Comparison of ENCODE assay signal across 10 cellular contexts in genomic region chr19:13959962-13960862, GRCh38. TPM values are rescaled to one million over a fixed set of nuclear protein-coding genes. Genes with fewer than 3 reads are reported as not detected.
DNase-seq lines count a peak whose midpoint lies in the region; ATAC-seq and TF ChIP-seq lines count a peak whose summit lies in the region.
"Had no signal": no experiment of that assay in that cellular context is flagged by ENCODE, and none has a peak within 500 bp of the region (broad histone marks: within the 10 kb centered on the region; RNA-seq: fewer than 3 reads in every experiment).

No MANE protein-coding gene starts in this region.

- H3K9me3 ChIP-seq in liver (ENCODE audit: control insufficient read depth in 4 of 4, low read length in 3 of 4): no peaks in the 10 kb centered on the region

- H3K4me1 Mint-ChIP-seq in GM23338: peaks cover 5% of the 10 kb centered on the region
- no peaks in the 10 kb centered on the region for H3K4me1 Mint-ChIP-seq in activated T-helper 17 cell treated with anti-CD3 and anti-CD28 coated beads, Interleukin-2, amount 50 U/mL, for 72 hours

- DNase-seq in AG09319 (ENCODE audit: extremely low read depth, low read depth) (no peak), GM23338 (ENCODE audit: low spot score) (peak; percentile 70), NCI-H2227 treated with DMSO at 0.1 percent for 48 hours (lab: John Stamatoyannopoulos, UW) (no peak), NCI-H2196 (lab: John Stamatoyannopoulos, UW; ENCODE audit: unreplicated experiment) (no peak)
- no peak for DNase-seq in stimulated activated CD4-positive, alpha-beta T cell treated with anti-CD3 and anti-CD28 coated beads, Interleukin-1b, Interleukin-23, amount 100 ng/mL, for 48 hours
- DNase-seq: NCI-H2107 had no signal

- H3K4me3 ChIP-seq in GM23338 (no peak overlapping the region), liver (ENCODE audit: low read depth in 1 of 3, low read length in 3 of 3) (no peak overlapping the region)

- no peak overlapping the region for H3K4me2 ChIP-seq in GM23338

- H3K27ac ChIP-seq in GM23338 (ENCODE audit: low read depth) (no peak overlapping the region; the same call in 1 of the 2 replicates), liver (ENCODE audit: low read depth in 1 of 2, low read length in 2 of 2) (no peak overlapping the region)

- no peaks in the 10 kb centered on the region for H3K9me2 ChIP-seq in GM23338 (ENCODE audit: insufficient read depth)

- H3K27ac Mint-ChIP-seq in GM23338: no peak overlapping the region
- H3K27ac Mint-ChIP-seq in activated T-helper 17 cell treated with anti-CD3 and anti-CD28 coated beads, Interleukin-2, amount 50 U/mL, for 72 hours: no peak overlapping the region

- H3K9ac ChIP-seq in liver (ENCODE audit: low read depth in 1 of 2, low read length in 2 of 2): no peak overlapping the region

- H3K79me2 ChIP-seq in GM23338 (replicated peaks; ENCODE audit: insufficient read depth): no peaks in the 10 kb centered on the region

- H3K36me3 ChIP-seq in GM23338 (ENCODE audit: insufficient read depth) (peaks cover 6% of the 10 kb centered on the region; the same call in 1 of the 2 replicates), liver (ENCODE audit: control insufficient read depth in 4 of 4, insufficient read depth in 3 of 4, low read depth in 1 of 4, low read length in 3 of 4) (peaks cover 21 to 66% (median 31%) of the 10 kb centered on the region in 4 donors)

- TF ChIP-seq CTCF in AG09319 (IDR thresholded peaks at IDR 0.05; ENCODE audit: low read depth, low read length) (peak; percentile 16), GM23338 (conservative IDR thresholded peaks at IDR 0.05; ENCODE audit: low read depth in 2 of 2) (peak; percentile 43 to 55), liver (IDR thresholded peaks at IDR 0.05; ENCODE audit: low read depth, low read length, missing input control) (peak; percentile 25)

- no peak overlapping the region for H3K4me3 Mint-ChIP-seq in GM23338
- no peak overlapping the region for H3K4me3 Mint-ChIP-seq in activated T-helper 17 cell treated with anti-CD3 and anti-CD28 coated beads, Interleukin-2, amount 50 U/mL, for 72 hours

- H2AFZ ChIP-seq in GM23338: no peak overlapping the region

- 89% methylated on average over 27 of the region's 27 CpGs for WGBS in liver

- H3K4me1 ChIP-seq in GM23338 (ENCODE audit: insufficient read depth) (no peaks in the 10 kb centered on the region; the same call in 1 of the 2 replicates), liver (ENCODE audit: control insufficient read depth in 4 of 4, insufficient read depth in 4 of 4, low read length in 3 of 4) (no peaks in the 10 kb centered on the region)

- H3K27me3 ChIP-seq in GM23338 (ENCODE audit: insufficient read depth) (peaks cover 11% of the 10 kb centered on the region), liver (ENCODE audit: control insufficient read depth in 4 of 4, insufficient read depth in 4 of 4, low read length in 3 of 4) (no peaks in the 10 kb centered on the region)

- peak in 1 of 2 donors; percentile 38 for TF ChIP-seq RAD21 in liver (IDR thresholded peaks at IDR 0.05)

- peaks cover 52% of the 10 kb centered on the region for H3K36me3 Mint-ChIP-seq in GM23338 (ENCODE audit: low read depth)
- H3K36me3 Mint-ChIP-seq in activated T-helper 17 cell treated with anti-CD3 and anti-CD28 coated beads, Interleukin-2, amount 50 U/mL, for 72 hours (ENCODE audit: low read depth): peaks cover 64% of the 10 kb centered on the region

- no peaks in the 10 kb centered on the region for H3K9me3 Mint-ChIP-seq in GM23338
- no peaks in the 10 kb centered on the region for H3K9me3 Mint-ChIP-seq in activated T-helper 17 cell treated with anti-CD3 and anti-CD28 coated beads, Interleukin-2, amount 50 U/mL, for 72 hours

- 0 out of 2 replicates have a peak, but pooled peaks cover 10% of the 10 kb centered on the region for H3F3A ChIP-seq in GM23338 (replicated peaks; ENCODE audit: low read depth)

- H4K20me1 ChIP-seq in GM23338 (replicated peaks; ENCODE audit: insufficient read depth): peaks cover 13% of the 10 kb centered on the region; the same call in 1 of the 2 replicates

- H3K27me3 Mint-ChIP-seq in GM23338 (ENCODE audit: insufficient read depth, low read depth, poor library complexity): peaks cover 25% of the 10 kb centered on the region
- no peaks in the 10 kb centered on the region for H3K27me3 Mint-ChIP-seq in activated T-helper 17 cell treated with anti-CD3 and anti-CD28 coated beads, Interleukin-2, amount 50 U/mL, for 72 hours

- ATAC-seq in GM23338 (peak; percentile 5; the same call in 2 of the 3 replicates), HG03139 (IDR thresholded peaks at IDR 0.05; ENCODE audit: unreplicated experiment) (no peak)
- ATAC-seq in activated T-helper 17 cell treated with anti-CD3 and anti-CD28 coated beads, Interleukin-2, amount 50 U/mL, for 72 hours (replicated peaks): peak; percentile 28

TF ChIP-seq in liver, 16 proteins besides CTCF, POLR2A, EP300 and RAD21:
- TF ChIP-seq FOXA2 (IDR thresholded peaks at IDR 0.05): no peak
- TF ChIP-seq GABPA (IDR thresholded peaks at IDR 0.05 in 1 of 2, conservative IDR thresholded peaks at IDR 0.05 in 1 of 2): no peak
- TF ChIP-seq FOXA1 (IDR thresholded peaks at IDR 0.05): no peak
- no peak for TF ChIP-seq JUND (IDR thresholded peaks at IDR 0.05)
- TF ChIP-seq ATF3 (IDR thresholded peaks at IDR 0.05): no peak
- TF ChIP-seq SP1 (IDR thresholded peaks at IDR 0.05): no peak
- no peak for TF ChIP-seq YY1 (IDR thresholded peaks at IDR 0.05)
TF ChIP-seq in liver: peak in this region for 0.

RNA-seq across cellular contexts. Expression of gene DCAF15, which starts 7.9 kb away (rescaled TPM):
- 74.8 and 81.3 TPM in 2 replicates for total RNA-seq in GM23338 (2014; rRNA removed; shearing (Covaris generic))
- 39.5 and 41.6 TPM in 2 replicates for polyA plus RNA-seq in GM23338 (2016; fragmentation: Nextera tagmentation; extraction: Ambion mirVana)
- total RNA-seq in activated T-helper 17 cell treated with anti-CD3 and anti-CD28 coated beads, Interleukin-2, amount 50 U/mL, for 72 hours: 10 to 100 TPM; 60.9 to 67.7 TPM
- total RNA-seq in liver: 10 to 100 TPM in 1 of 2 donors, 1 to 10 TPM in 1; 3.8 to 10.4 TPM
- 1 to 10 TPM; 2.6 to 7.3 TPM for polyA plus RNA-seq in liver

RNA-seq across cellular contexts. Expression of gene PODNL1, which starts 22.0 kb away (rescaled TPM):
- total RNA-seq in GM23338 (2014; rRNA removed; shearing (Covaris generic)): 0.24 TPM in 1 of 2 replicates, not detected in the other
- polyA plus RNA-seq in GM23338 (2016; fragmentation: Nextera tagmentation; extraction: Ambion mirVana) (1.3 TPM in 1 of 2 replicates, not detected in the other), liver (under 1 TPM in 1 of 2 donors, not detected in 1; 0.30 TPM)
- 1 to 10 TPM in 1 of 2 donors, under 1 TPM in 1; 0.90 to 1.0 TPM for total RNA-seq in activated T-helper 17 cell treated with anti-CD3 and anti-CD28 coated beads, Interleukin-2, amount 50 U/mL, for 72 hours
- not detected for total RNA-seq in liver
- polyA plus RNA-seq: neural cell had no signal

RNA-seq across cellular contexts. Expression of gene RFX1, which starts 45.9 kb away (rescaled TPM):
- 10.1 and 11.8 TPM in 2 replicates for total RNA-seq in GM23338 (2014; rRNA removed; shearing (Covaris generic))
- polyA plus RNA-seq in GM23338 (2016; fragmentation: Nextera tagmentation; extraction: Ambion mirVana): 8.9 and 9.4 TPM in 2 replicates
- total RNA-seq in activated T-helper 17 cell treated with anti-CD3 and anti-CD28 coated beads, Interleukin-2, amount 50 U/mL, for 72 hours: 10 to 100 TPM; 12.6 to 12.9 TPM
- 1 to 10 TPM; 3.7 to 5.6 TPM for total RNA-seq in liver
- 1 to 10 TPM; 1.8 to 3.3 TPM for polyA plus RNA-seq in liver

RNA-seq across cellular contexts. Expression of gene CC2D1A, which starts 54.2 kb away (rescaled TPM):
- 27.3 and 39.7 TPM in 2 replicates for total RNA-seq in GM23338 (2014; rRNA removed; shearing (Covaris generic))
- polyA plus RNA-seq in GM23338 (2016; fragmentation: Nextera tagmentation; extraction: Ambion mirVana): 21.7 and 23.1 TPM in 2 replicates
- 10 to 100 TPM; 34.6 to 35.4 TPM for total RNA-seq in activated T-helper 17 cell treated with anti-CD3 and anti-CD28 coated beads, Interleukin-2, amount 50 U/mL, for 72 hours
- total RNA-seq in liver: 10 to 100 TPM in 1 of 2 donors, 1 to 10 TPM in 1; 7.4 to 12.0 TPM
- polyA plus RNA-seq in liver: 10 to 100 TPM in 1 of 2 donors, 1 to 10 TPM in 1; 8.4 to 11.5 TPM

RNA-seq across cellular contexts. Expression of gene BRME1, which starts 54.3 kb away (rescaled TPM):
- total RNA-seq in GM23338 (2014; rRNA removed; shearing (Covaris generic)): 3.7 and 4.0 TPM in 2 replicates
- 3.9 and 4.7 TPM in 2 replicates for polyA plus RNA-seq in GM23338 (2016; fragmentation: Nextera tagmentation; extraction: Ambion mirVana)
- total RNA-seq in activated T-helper 17 cell treated with anti-CD3 and anti-CD28 coated beads, Interleukin-2, amount 50 U/mL, for 72 hours: 10 to 100 TPM in 1 of 2 donors, 1 to 10 TPM in 1; 4.8 to 12.5 TPM
- 1 to 10 TPM in 1 of 2 donors, under 1 TPM in 1; 0.42 to 5.3 TPM for total RNA-seq in liver
- polyA plus RNA-seq in liver: under 1 TPM; 0.46 to 0.51 TPM
